In genomic region chrX:107721966-107722707, GRCh38 we compare ENCODE assay signal across 18 cellular contexts. TPM values are rescaled to one million over a fixed set of nuclear protein-coding genes. Genes with fewer than 3 reads are reported as not detected.
DNase-seq lines count a peak whose midpoint lies in the region; ATAC-seq and TF ChIP-seq lines count a peak whose summit lies in the region.
"Had no signal": no experiment of that assay in that cellular context is flagged by ENCODE, and none has a peak within 500 bp of the region (broad histone marks: within the 10 kb centered on the region; RNA-seq: fewer than 3 reads in every experiment).

No MANE protein-coding gene starts in this region.

- H3K4me3 ChIP-seq in right atrium auricular region (no peak overlapping the region), prostate gland (no peak overlapping the region), urinary bladder (ENCODE audit: low read depth, low read length) (no peak overlapping the region)

- WGBS in prostate gland, result 69% methylated on average over 4 of the region's 5 CpGs
- WGBS in urinary bladder, result 86% methylated on average over 5 of the region's 5 CpGs

- no peaks in the 10 kb centered on the region for H3K9me3 ChIP-seq in right atrium auricular region
- no peaks in the 10 kb centered on the region for H3K9me3 ChIP-seq in prostate gland

- H3K27me3 ChIP-seq in right atrium auricular region, result no peaks in the 10 kb centered on the region
- H3K27me3 ChIP-seq in prostate gland (replicated peaks; ENCODE audit: insufficient read depth), result no peaks in the 10 kb centered on the region

- H3K4me1 ChIP-seq in right atrium auricular region, result peaks cover 0 to 40% of the 10 kb centered on the region in 2 donors
- no peaks in the 10 kb centered on the region for H3K4me1 ChIP-seq in prostate gland (replicated peaks)
- peaks cover 2% of the 10 kb centered on the region for H3K4me1 ChIP-seq in urinary bladder (ENCODE audit: insufficient read depth)

- TF ChIP-seq CTCF in right atrium auricular region (IDR thresholded peaks at IDR 0.05) (no peak), prostate gland (IDR thresholded peaks at IDR 0.05) (no peak)

- H3K27ac ChIP-seq in right atrium auricular region (peak overlapping the region; percentile 40 to 52), cingulate gyrus (ENCODE audit: low read depth, low read length) (peak overlapping the region; percentile 50), prostate gland (peak overlapping the region; percentile 80 to 98), urinary bladder (ENCODE audit: low read depth) (peak overlapping the region; percentile 29)

- intact Hi-C loops in Right ventricle myocardium inferior (cut with DNase I), result no loop called here
- intact Hi-C loops in prostate gland (cut with DNase I), result no loop called here

- DNase-seq in right atrium auricular region (ENCODE audit: low spot score) (no peak), Right ventricle myocardium inferior (ENCODE audit: missing footprints) (no peak), prostate gland (ENCODE audit: low spot score) (no peak), midbrain (lab: John Stamatoyannopoulos, UW) (no peak), NCI-H2029 (lab: John Stamatoyannopoulos, UW) (no peak)
- DNase-seq: activated CD4-positive, CD25-positive, alpha-beta regulatory T cell; activated CD8-positive, alpha-beta memory T cell treated with anti-CD3 and anti-CD28 coated beads for 24 hours; islet precursor cell; NCI-H1417; occipital lobe; SIG-M5; T-helper 2 cell had no signal

- no peak for ATAC-seq in Right ventricle myocardium inferior
- ATAC-seq in HG03565 (IDR thresholded peaks at IDR 0.05; ENCODE audit: unreplicated experiment), result no peak
- ATAC-seq: activated T-helper 17 cell treated with anti-CD3 and anti-CD28 coated beads, Interleukin-2, amount 50 U/mL, for 72 hours; stimulated activated effector memory CD8-positive, alpha-beta T cell treated with anti-CD3 and anti-CD28 coated beads, Interleukin-12 subunit alpha, Interleukin-12 subunit beta, amount 100 ng/mL, for 72 hours had no signal

- no peak for TF ChIP-seq POLR2A in prostate gland (IDR thresholded peaks at IDR 0.05)

- no peaks in the 10 kb centered on the region for H3K36me3 ChIP-seq in right atrium auricular region
- no peaks in the 10 kb centered on the region for H3K36me3 ChIP-seq in prostate gland
- no peaks in the 10 kb centered on the region for H3K36me3 ChIP-seq in urinary bladder (ENCODE audit: insufficient read depth)

RNA-seq across cellular contexts. Expression of gene TSC22D3, which starts 53.5 kb away (rescaled TPM):
- total RNA-seq in right atrium auricular region (100 to 1,000 TPM; 184 to 193 TPM), Right ventricle myocardium inferior (72.0 TPM), prostate gland (1,000 to 10,000 TPM in 1 of 2 donors, 100 to 1,000 TPM in 1; 480 to 1,164 TPM), urinary bladder (63.2 TPM)
- 843 TPM for polyA plus RNA-seq in urinary bladder

RNA-seq across cellular contexts. Expression of gene NCBP2L, which starts 55.4 kb away (rescaled TPM):
- total RNA-seq in right atrium auricular region (not detected), Right ventricle myocardium inferior (not detected), prostate gland (1 to 10 TPM in 1 of 2 donors, not detected in 1; 1.2 TPM), urinary bladder (not detected)
- not detected for polyA plus RNA-seq in urinary bladder
- total RNA-seq: activated T-helper 17 cell treated with anti-CD3 and anti-CD28 coated beads, Interleukin-2, amount 50 U/mL, for 72 hours; dermis microvascular lymphatic vessel endothelial cell; occipital lobe had no signal

Comparison
In these comparisons a context has a peak if more than half of its experiments do, and no peak if none do; other contexts are left out.
1. H3K27ac ChIP-seq: peak in every context shown above with its lines; median percentile 89 in prostate gland; 50 in cingulate gyrus; 46 in right atrium auricular region; 29 in urinary bladder.